ENCODE assay signal across 34 cellular contexts in the genomic region with DNA sequence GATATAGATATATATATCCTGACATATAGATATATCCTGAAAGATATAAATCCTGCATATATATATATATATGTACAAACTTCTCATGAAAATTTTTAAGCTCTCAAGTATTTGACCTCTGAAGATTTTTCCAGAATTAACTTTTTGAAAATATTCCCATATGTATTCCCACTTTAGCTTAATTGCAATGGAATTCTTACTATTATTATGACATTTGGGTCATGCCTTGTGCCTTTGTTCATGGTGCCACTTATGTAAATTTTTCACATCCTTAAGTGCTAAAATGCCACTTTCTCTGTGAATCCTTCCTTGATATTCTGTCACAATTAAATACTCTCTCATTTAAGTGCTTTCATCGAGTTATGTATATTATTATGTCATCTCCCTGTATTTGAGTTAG.
"Had no signal": no experiment of that assay in that cellular context is flagged by ENCODE, and none has a peak within 500 bp of the region (broad histone marks: within the 10 kb centered on the region; RNA-seq: fewer than 3 reads in every experiment).

No MANE protein-coding gene starts in this region.

- DNase-seq: Karpas-422, Kasumi-1, MG63, MM.1S, MV-4-11, NCI-H1048, NCI-H1092, NCI-H1092 treated with DMSO at 0.1 percent for 48 hours, NCI-H1105, NCI-H1105 treated with DMSO at 0.1 percent for 48 hours, NCI-H1417, NCI-H1417 treated with DMSO at 0.1 percent for 48 hours, NCI-H1436, NCI-H1436 treated with DMSO at 0.1 percent for 48 hours, NCI-H146, NCI-H1694, NCI-H1694 treated with DMSO at 0.1 percent for 48 hours, NCI-H187, NCI-H187 treated with DMSO at 0.1 percent for 48 hours, NCI-H1930, NCI-H2029, NCI-H2029 treated with DMSO at 0.1 percent for 48 hours, NCI-H2081, NCI-H2081 treated with DMSO at 0.1 percent for 48 hours, NCI-H2107, NCI-H2171, NCI-H2171 treated with DMSO at 0.1 percent for 48 hours, NCI-H2227 treated with DMSO at 0.1 percent for 48 hours, NCI-H226, NCI-H345, NCI-H446, NCI-H446 treated with DMSO at 0.1 percent for 48 hours, NCI-H510A, NCI-H510A treated with DMSO at 0.1 percent for 48 hours had no signal

- H3K9me3 ChIP-seq: MG63 had no signal

- H3K36me3 ChIP-seq: MG63 had no signal

- H3K27me3 ChIP-seq: MG63 had no signal

- H3K4me3 ChIP-seq: MG63 had no signal
